Comparison of ENCODE assay signal across 8 cellular contexts in genomic region chr6:106511274-106512047, GRCh38.
DNase-seq lines count a peak whose midpoint lies in the region; ATAC-seq and TF ChIP-seq lines count a peak whose summit lies in the region.

No MANE protein-coding gene starts in this region.

- intact Hi-C loops in mucosa of descending colon (cut with DNase I, micrococcal nuclease) = loop anchor here in 1 of 2 donors (5.0 kb wide), 1 partner anchor 64 kb away; no protein-coding TSS in a partner anchor
- intact Hi-C loops in upper lobe of right lung (cut with DNase I) = loop anchor here (10.0 kb wide), 1 partner anchor 1037 kb away; no protein-coding TSS in a partner anchor

- ATAC-seq in HG02981 (IDR thresholded peaks at IDR 0.05; ENCODE audit: unreplicated experiment) (peak; percentile 1), mucosa of descending colon (peak; percentile 15), upper lobe of right lung (peak; percentile 26)

- H3K36me3 ChIP-seq in ES-I3 (ENCODE audit: insufficient read depth, low read length) = no peaks in the 10 kb centered on the region
- H3K36me3 ChIP-seq in WERI-Rb-1 = no peaks in the 10 kb centered on the region
- H3K36me3 ChIP-seq in endocrine pancreas (ENCODE audit: control insufficient read depth, insufficient read depth, low read length) = no peaks in the 10 kb centered on the region
- H3K36me3 ChIP-seq in mucosa of descending colon (ENCODE audit: low read depth) = no peaks in the 10 kb centered on the region
- H3K36me3 ChIP-seq in upper lobe of right lung = no peaks in the 10 kb centered on the region

- peak; percentile 10 for DNase-seq in WERI-Rb-1
- peak; percentile 58 to 74 (median 73) for DNase-seq in mucosa of descending colon
- DNase-seq in upper lobe of right lung = peak; percentile 75
- DNase-seq in COR-L47 (lab: John Stamatoyannopoulos, UW) = no peak
- no peak for DNase-seq in KBM-7

- in situ Hi-C loops in KBM-7 (cut with MboI; ENCODE audit: low pct_unique_long_range_greater_than_20kb, low sequenced_read_pairs) = no loop called here

- peak overlapping the region; percentile 55 for H3K4me3 ChIP-seq in WERI-Rb-1 (ENCODE audit: low read depth, low read length)
- peak overlapping the region; percentile 71 for H3K4me3 ChIP-seq in endocrine pancreas (ENCODE audit: control insufficient read depth, insufficient read depth, low read length)
- H3K4me3 ChIP-seq in mucosa of descending colon = peak overlapping the region; percentile 80
- peak overlapping the region; percentile 75 for H3K4me3 ChIP-seq in upper lobe of right lung

- no peak for TF ChIP-seq CTCF in WERI-Rb-1 (IDR thresholded peaks at IDR 0.05; ENCODE audit: low read depth, low read length)
- no peak for TF ChIP-seq CTCF in mucosa of descending colon (IDR thresholded peaks at IDR 0.05)
- TF ChIP-seq CTCF in upper lobe of right lung (IDR thresholded peaks at IDR 0.05) = no peak

- H3K9ac ChIP-seq in ES-I3 (ENCODE audit: low read depth, low read length) (peak overlapping the region; percentile 73; the same call in 1 of the 2 replicates), endocrine pancreas (ENCODE audit: control insufficient read depth, insufficient read depth, low read length) (peak overlapping the region; percentile 10)

- H3K4me1 ChIP-seq in ES-I3 (ENCODE audit: insufficient read depth, low read length) (peaks cover 11% of the 10 kb centered on the region), endocrine pancreas (ENCODE audit: control insufficient read depth, insufficient read depth, low read length) (peaks cover 6% of the 10 kb centered on the region), mucosa of descending colon (ENCODE audit: low read depth) (peaks cover 16% of the 10 kb centered on the region), upper lobe of right lung (peaks cover 39% of the 10 kb centered on the region)

- H3K27ac ChIP-seq in WERI-Rb-1 = no peak overlapping the region
- peak overlapping the region; percentile 92 for H3K27ac ChIP-seq in upper lobe of right lung

- peaks cover 30% of the 10 kb centered on the region for H3K27me3 ChIP-seq in WERI-Rb-1 (ENCODE audit: insufficient read depth, low read depth, severe bottlenecking)
- peaks cover 8% of the 10 kb centered on the region for H3K27me3 ChIP-seq in endocrine pancreas (ENCODE audit: control insufficient read depth, insufficient read depth, low read length)
- H3K27me3 ChIP-seq in upper lobe of right lung = no peaks in the 10 kb centered on the region

- H3K9me3 ChIP-seq in ES-I3 (ENCODE audit: control insufficient read depth, insufficient read depth, low read length) (no peaks in the 10 kb centered on the region), WERI-Rb-1 (ENCODE audit: severe bottlenecking) (no peaks in the 10 kb centered on the region), endocrine pancreas (ENCODE audit: control insufficient read depth, low read length) (no peaks in the 10 kb centered on the region), mucosa of descending colon (no peaks in the 10 kb centered on the region), upper lobe of right lung (no peaks in the 10 kb centered on the region)

Comparison
In these comparisons a context has a peak if more than half of its experiments do, and no peak if none do; other contexts are left out.
1. DNase-seq: peak in WERI-Rb-1 (single experiment), mucosa of descending colon (3 of 3) and upper lobe of right lung (single experiment); none in COR-L47 (single experiment) and KBM-7 (single experiment).
2. Peak in every context shown above with its lines, with median percentiles within 50 percentile points of each other: ATAC-seq and H3K4me3 ChIP-seq.